Comparison of ENCODE assay signal across 8 cellular contexts in genomic region chr3:8769088-8769822, GRCh38. TPM values are rescaled to one million over a fixed set of nuclear protein-coding genes. Genes with fewer than 3 reads are reported as not detected.
DNase-seq lines count a peak whose midpoint lies in the region; ATAC-seq lines count a peak whose summit lies in the region.

Gene OXTR (minus strand): TSS chr3:8769613. CDS start chr3:8768187, 1,426 bp downstream.

- DNase-seq in G401 (ENCODE audit: low spot score) (peak; percentile 47), HUDEP-2 (lab: John Stamatoyannopoulos, UW; ENCODE audit: unreplicated experiment in 76 of 76) (peak in 55 of 76 experiments; percentile 3 to 64 (median 26)), SKM-1 (lab: John Stamatoyannopoulos, UW; ENCODE audit: unreplicated experiment) (peak; percentile 7), anterior cingulate cortex (lab: John Stamatoyannopoulos, UW) (peak in 53 of 58 donors; percentile 11 to 79 (median 49)), hippocampal formation (lab: John Stamatoyannopoulos, UW) (peak; percentile 53 to 61), sciatic nerve (ENCODE audit: low spot score) (peak; percentile 71), NCI-H146 (lab: John Stamatoyannopoulos, UW) (no peak)

- intact Hi-C loops in sciatic nerve (cut with DNase I), result no loop called here

- in situ Hi-C loops in G401 (cut with HindIII; ENCODE audit: low sequenced_read_pairs), result no loop called here

- ATAC-seq in GM21515 (IDR thresholded peaks at IDR 0.05; ENCODE audit: unreplicated experiment) (peak; percentile 77), sciatic nerve (peak; percentile 91)

RNA-seq across cellular contexts. Expression of gene OXTR, which starts in this region (rescaled TPM):
- 0.43 and 1.1 TPM in 2 replicates for total RNA-seq in G401 (2014; rRNA removed; shearing (Covaris generic))
- total RNA-seq in sciatic nerve, result 1.3 TPM
